ENCODE assay signal across 8 cellular contexts in genomic region chr12:43805149-43805856, GRCh38. TPM values are rescaled to one million over a fixed set of nuclear protein-coding genes. Genes with fewer than 3 reads are reported as not detected.
A peak's percentile ranks its signal among the peaks of the same experiment; 100 is the strongest.
DNase-seq lines count a peak whose midpoint lies in the region; ATAC-seq and TF ChIP-seq lines count a peak whose summit lies in the region.

No MANE protein-coding gene starts in this region.

- H3K36me3 ChIP-seq in ACC112 (ENCODE audit: insufficient read depth, low read length) = peaks cover 10% of the 10 kb centered on the region; the same call in 1 of the 2 replicates
- H3K36me3 ChIP-seq in Panc1 (ENCODE audit: control insufficient read depth, insufficient read depth, low read length) = peaks cover 30% of the 10 kb centered on the region
- peaks cover 15% of the 10 kb centered on the region for H3K36me3 ChIP-seq in effector memory CD4-positive, alpha-beta T cell (ENCODE audit: control insufficient read depth, insufficient read depth, low read length)
- peaks cover 4 to 9% of the 10 kb centered on the region in 2 donors for H3K36me3 ChIP-seq in muscle layer of duodenum (ENCODE audit: control insufficient read depth in 1 of 2, insufficient read depth in 2 of 2, low read length in 2 of 2)

- ATAC-seq in Panc1 (no peak), GM19452 (IDR thresholded peaks at IDR 0.05; ENCODE audit: unreplicated experiment) (no peak)

- POLR2A ChIA-PET in Panc1 (lab: Charles Lee) = interaction anchor here (0.6 to 1.0 kb wide), 2 partner anchors 9 to 22 kb away, joined by 3 read pairs; no protein-coding TSS in a partner anchor

- H3K4me3 ChIP-seq in ACC112 (ENCODE audit: low read depth, low read length) (peak overlapping the region; percentile 93), Panc1 (ENCODE audit: low read depth in 2 of 2, low read length in 2 of 2) (peak overlapping the region; percentile 95 to 98), muscle layer of duodenum (ENCODE audit: low read depth in 1 of 2, low read length in 2 of 2) (peak overlapping the region; percentile 95 to 97)
- peak overlapping the region; percentile 85 for H3K4me3 ChIP-seq in effector memory CD4-positive, alpha-beta T cell (ENCODE audit: insufficient read depth, low read depth, low read length, poor library complexity, severe bottlenecking)

- DNase-seq in GM13977 (ENCODE audit: low spot score) (peak; percentile 26), Panc1 (ENCODE audit: low read depth, low spot score) (no peak), COLO829 (ENCODE audit: low spot score) (no peak)
- no peak for DNase-seq in effector memory CD4-positive, alpha-beta T cell
- no peak for DNase-seq in stimulated activated CD4-positive, alpha-beta T cell treated with anti-CD3 and anti-CD28 coated beads, Interleukin-2, amount 100 ng/mL, for 48 hours

- no peaks in the 10 kb centered on the region for H3K9me3 ChIP-seq in Panc1 (ENCODE audit: control insufficient read depth, insufficient read depth, low read depth, low read length)
- H3K9me3 ChIP-seq in effector memory CD4-positive, alpha-beta T cell (ENCODE audit: control insufficient read depth, low read length) = no peaks in the 10 kb centered on the region
- no peaks in the 10 kb centered on the region for H3K9me3 ChIP-seq in muscle layer of duodenum (ENCODE audit: control insufficient read depth in 1 of 2, low read length in 2 of 2)

- peaks cover 18% of the 10 kb centered on the region for H3K4me1 ChIP-seq in ACC112 (ENCODE audit: control insufficient read depth, insufficient read depth, low read length, unreplicated experiment)
- peaks cover 18% of the 10 kb centered on the region for H3K4me1 ChIP-seq in Panc1 (ENCODE audit: control insufficient read depth, insufficient read depth, low read length)
- H3K4me1 ChIP-seq in effector memory CD4-positive, alpha-beta T cell (ENCODE audit: control insufficient read depth, insufficient read depth, low read length, poor library complexity, severe bottlenecking) = peaks cover 4% of the 10 kb centered on the region
- H3K4me1 ChIP-seq in muscle layer of duodenum (ENCODE audit: control insufficient read depth in 1 of 2, insufficient read depth in 2 of 2, low read length in 2 of 2) = peaks cover 0 to 24% of the 10 kb centered on the region in 2 donors

- in situ Hi-C loops in GM13977 (cut with MboI; ENCODE audit: low pct_unique_long_range_greater_than_20kb, low sequenced_read_pairs, unreplicated experiment) = no loop called here
- in situ Hi-C loops in Panc1 (cut with HindIII; ENCODE audit: low pct_unique_long_range_greater_than_20kb, low sequenced_read_pairs) = no loop called here

- peaks cover 39% of the 10 kb centered on the region for H3K79me2 ChIP-seq in ACC112 (ENCODE audit: control insufficient read depth, insufficient read depth, low read length, unreplicated experiment)

- H2AFZ ChIP-seq in ACC112 (ENCODE audit: low read length, unreplicated experiment) = peak overlapping the region; percentile 96

- intact Hi-C loops in Panc1 (cut with micrococcal nuclease; ENCODE audit: unreplicated experiment) = no loop called here

- peak overlapping the region; percentile 89 for H3K27ac ChIP-seq in ACC112 (ENCODE audit: low read depth, low read length)
- H3K27ac ChIP-seq in Panc1 (ENCODE audit: low read length) = peak overlapping the region; percentile 91
- peak overlapping the region; percentile 96 for H3K27ac ChIP-seq in effector memory CD4-positive, alpha-beta T cell (ENCODE audit: insufficient read depth, low read length, poor library complexity, severe bottlenecking)
- peak overlapping the region; percentile 89 for H3K27ac ChIP-seq in muscle layer of duodenum (ENCODE audit: low read length)

- TSS peak; percentile 58 for BruUV-seq in Panc1 (replicated peaks; lab: Mats Ljungman, UMichigan)

- CTCF ChIA-PET in Panc1 (lab: Charles Lee) = interaction anchor here (0.6 to 1.0 kb wide), 2 partner anchors 77 to 357 kb away, joined by 3 read pairs; no protein-coding TSS in a partner anchor

- no peaks in the 10 kb centered on the region for H3K27me3 ChIP-seq in ACC112 (ENCODE audit: insufficient read depth, low read length)
- H3K27me3 ChIP-seq in Panc1 (ENCODE audit: control insufficient read depth, insufficient read depth, low read length) = no peaks in the 10 kb centered on the region
- H3K27me3 ChIP-seq in effector memory CD4-positive, alpha-beta T cell (replicated peaks; ENCODE audit: control insufficient read depth, insufficient read depth, low read length, poor library complexity, severe bottlenecking) = no peaks in the 10 kb centered on the region
- no peaks in the 10 kb centered on the region for H3K27me3 ChIP-seq in muscle layer of duodenum (ENCODE audit: low read depth, low read length)

- TF ChIP-seq CTCF in GM13977 (IDR thresholded peaks at IDR 0.05; ENCODE audit: extremely low read depth, insufficient read depth, missing control alignments) (no peak), Panc1 (IDR thresholded peaks at IDR 0.05) (no peak)

RNA-seq across cellular contexts. Expression of gene TWF1, which starts 0.8 kb away (rescaled TPM):
- total RNA-seq in Panc1 (2021; ENCODE audit: unreplicated experiment) = 103 TPM
- 47.6 TPM for polyA plus RNA-seq in Panc1 (2012; ENCODE audit: insufficient read length)

RNA-seq across cellular contexts. Expression of gene TMEM117, which starts 30.6 kb away (rescaled TPM):
- total RNA-seq in Panc1 (2021; ENCODE audit: unreplicated experiment) = 5.5 TPM
- 3.1 TPM for polyA plus RNA-seq in Panc1 (2012; ENCODE audit: insufficient read length)

RNA-seq across cellular contexts. Expression of gene IRAK4, which starts 46.6 kb away (rescaled TPM):
- 11.3 TPM for total RNA-seq in Panc1 (2021; ENCODE audit: unreplicated experiment)
- polyA plus RNA-seq in Panc1 (2012; ENCODE audit: insufficient read length) = 6.6 TPM

RNA-seq across cellular contexts. Expression of gene PUS7L, which starts 46.7 kb away (rescaled TPM):
- 11.4 TPM for total RNA-seq in Panc1 (2021; ENCODE audit: unreplicated experiment)
- 1.8 TPM for polyA plus RNA-seq in Panc1 (2012; ENCODE audit: insufficient read length)
